In the genomic region with DNA sequence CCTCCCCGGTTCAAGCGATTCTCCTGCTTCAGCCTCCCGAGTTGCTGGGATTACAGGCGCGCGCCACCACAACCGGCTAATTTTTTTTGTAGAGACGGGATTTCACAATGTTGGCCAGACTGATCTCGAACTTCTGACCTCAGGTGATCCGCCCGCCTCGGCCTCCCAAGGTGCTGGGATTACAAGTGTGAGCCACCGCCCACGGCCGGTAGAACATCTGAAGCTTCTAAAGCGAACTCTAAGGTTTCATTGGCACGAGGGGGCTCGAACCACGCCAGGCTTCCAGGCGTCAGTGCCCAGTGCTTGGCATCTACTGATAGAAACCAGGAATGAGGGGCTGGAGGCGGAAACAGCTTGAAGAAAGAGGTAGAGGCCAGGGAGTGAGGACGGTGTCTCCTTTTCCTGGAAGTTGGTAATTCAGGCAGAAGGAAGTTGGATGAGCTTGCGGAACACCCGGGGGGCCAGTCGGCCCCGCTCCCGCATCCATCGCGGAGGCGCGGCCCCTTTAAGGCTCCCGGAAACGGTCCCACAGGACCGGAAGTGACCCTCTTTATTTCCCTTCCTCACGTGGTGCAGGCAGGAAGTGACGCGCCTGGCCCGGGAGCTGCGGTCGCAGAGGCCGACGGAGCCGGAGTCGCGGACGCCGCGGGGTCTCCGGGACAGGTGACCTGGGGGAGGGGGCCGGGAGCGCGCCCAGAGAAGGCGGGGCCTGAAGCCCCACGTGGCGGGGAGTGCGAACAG, we compare ENCODE assay signal across 1 cellular context.
TF ChIP-seq lines count a peak whose summit lies in the region.

A gene (plus strand): TSS at position 579 of the 741 bp plus-strand sequence. CDS start 1,876 bp downstream, outside the sequence.

TF ChIP-seq in HEK293, 187 proteins besides CTCF, POLR2A, EP300 and RAD21 (continued from another document and continues in another):
- TF ChIP-seq, protein P1, sequence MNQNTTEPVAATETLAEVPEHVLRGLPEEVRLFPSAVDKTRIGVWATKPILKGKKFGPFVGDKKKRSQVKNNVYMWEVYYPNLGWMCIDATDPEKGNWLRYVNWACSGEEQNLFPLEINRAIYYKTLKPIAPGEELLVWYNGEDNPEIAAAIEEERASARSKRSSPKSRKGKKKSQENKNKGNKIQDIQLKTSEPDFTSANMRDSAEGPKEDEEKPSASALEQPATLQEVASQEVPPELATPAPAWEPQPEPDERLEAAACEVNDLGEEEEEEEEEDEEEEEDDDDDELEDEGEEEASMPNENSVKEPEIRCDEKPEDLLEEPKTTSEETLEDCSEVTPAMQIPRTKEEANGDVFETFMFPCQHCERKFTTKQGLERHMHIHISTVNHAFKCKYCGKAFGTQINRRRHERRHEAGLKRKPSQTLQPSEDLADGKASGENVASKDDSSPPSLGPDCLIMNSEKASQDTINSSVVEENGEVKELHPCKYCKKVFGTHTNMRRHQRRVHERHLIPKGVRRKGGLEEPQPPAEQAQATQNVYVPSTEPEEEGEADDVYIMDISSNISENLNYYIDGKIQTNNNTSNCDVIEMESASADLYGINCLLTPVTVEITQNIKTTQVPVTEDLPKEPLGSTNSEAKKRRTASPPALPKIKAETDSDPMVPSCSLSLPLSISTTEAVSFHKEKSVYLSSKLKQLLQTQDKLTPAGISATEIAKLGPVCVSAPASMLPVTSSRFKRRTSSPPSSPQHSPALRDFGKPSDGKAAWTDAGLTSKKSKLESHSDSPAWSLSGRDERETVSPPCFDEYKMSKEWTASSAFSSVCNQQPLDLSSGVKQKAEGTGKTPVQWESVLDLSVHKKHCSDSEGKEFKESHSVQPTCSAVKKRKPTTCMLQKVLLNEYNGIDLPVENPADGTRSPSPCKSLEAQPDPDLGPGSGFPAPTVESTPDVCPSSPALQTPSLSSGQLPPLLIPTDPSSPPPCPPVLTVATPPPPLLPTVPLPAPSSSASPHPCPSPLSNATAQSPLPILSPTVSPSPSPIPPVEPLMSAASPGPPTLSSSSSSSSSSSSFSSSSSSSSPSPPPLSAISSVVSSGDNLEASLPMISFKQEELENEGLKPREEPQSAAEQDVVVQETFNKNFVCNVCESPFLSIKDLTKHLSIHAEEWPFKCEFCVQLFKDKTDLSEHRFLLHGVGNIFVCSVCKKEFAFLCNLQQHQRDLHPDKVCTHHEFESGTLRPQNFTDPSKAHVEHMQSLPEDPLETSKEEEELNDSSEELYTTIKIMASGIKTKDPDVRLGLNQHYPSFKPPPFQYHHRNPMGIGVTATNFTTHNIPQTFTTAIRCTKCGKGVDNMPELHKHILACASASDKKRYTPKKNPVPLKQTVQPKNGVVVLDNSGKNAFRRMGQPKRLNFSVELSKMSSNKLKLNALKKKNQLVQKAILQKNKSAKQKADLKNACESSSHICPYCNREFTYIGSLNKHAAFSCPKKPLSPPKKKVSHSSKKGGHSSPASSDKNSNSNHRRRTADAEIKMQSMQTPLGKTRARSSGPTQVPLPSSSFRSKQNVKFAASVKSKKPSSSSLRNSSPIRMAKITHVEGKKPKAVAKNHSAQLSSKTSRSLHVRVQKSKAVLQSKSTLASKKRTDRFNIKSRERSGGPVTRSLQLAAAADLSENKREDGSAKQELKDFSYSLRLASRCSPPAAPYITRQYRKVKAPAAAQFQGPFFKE (tag by site-specific recombination; IDR thresholded peaks at IDR 0.05; ENCODE audit: borderline replicate concordance), result no peak
- TF ChIP-seq, protein P2, sequence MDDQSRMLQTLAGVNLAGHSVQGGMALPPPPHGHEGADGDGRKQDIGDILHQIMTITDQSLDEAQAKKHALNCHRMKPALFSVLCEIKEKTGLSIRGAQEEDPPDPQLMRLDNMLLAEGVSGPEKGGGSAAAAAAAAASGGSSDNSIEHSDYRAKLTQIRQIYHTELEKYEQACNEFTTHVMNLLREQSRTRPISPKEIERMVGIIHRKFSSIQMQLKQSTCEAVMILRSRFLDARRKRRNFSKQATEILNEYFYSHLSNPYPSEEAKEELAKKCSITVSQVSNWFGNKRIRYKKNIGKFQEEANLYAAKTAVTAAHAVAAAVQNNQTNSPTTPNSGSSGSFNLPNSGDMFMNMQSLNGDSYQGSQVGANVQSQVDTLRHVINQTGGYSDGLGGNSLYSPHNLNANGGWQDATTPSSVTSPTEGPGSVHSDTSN (CRISPR knock-in tag; IDR thresholded peaks at IDR 0.05), result no peak
- TF ChIP-seq ZNF133 (tag by site-specific recombination; IDR thresholded peaks at IDR 0.05) (no peak), ZNF140 (tag by site-specific recombination; IDR thresholded peaks at IDR 0.05) (no peak), ZNF596 (tag by site-specific recombination; IDR thresholded peaks at IDR 0.05) (no peak), KLF7 (tag by site-specific recombination; IDR thresholded peaks at IDR 0.05; ENCODE audit: borderline replicate concordance) (no peak), ZNF394 (tag by site-specific recombination; IDR thresholded peaks at IDR 0.05; ENCODE audit: borderline replicate concordance) (0 out of 2 replicates have a peak, but pooled peaks have one; percentile 22), ZNF623 (tag by site-specific recombination; IDR thresholded peaks at IDR 0.05) (no peak), ZIC2 (tag by site-specific recombination; IDR thresholded peaks at IDR 0.05) (peak; percentile 46), OSR2 (tag by site-specific recombination; IDR thresholded peaks at IDR 0.05) (peak; percentile 73), ZNF791 (tag by site-specific recombination; IDR thresholded peaks at IDR 0.05) (no peak), KLF10 (tag by site-specific recombination; IDR thresholded peaks at IDR 0.05) (peak; percentile 73; the same call in 1 of the 2 replicates), ZNF366 (tag by site-specific recombination; conservative IDR thresholded peaks at IDR 0.05) (no peak), GLI2 (tag by site-specific recombination; IDR thresholded peaks at IDR 0.05; ENCODE audit: borderline replicate concordance, low read depth) (no peak), ZNF350 (tag by site-specific recombination; IDR thresholded peaks at IDR 0.05) (no peak), ZNF560 (tag by site-specific recombination; IDR thresholded peaks at IDR 0.05; ENCODE audit: borderline replicate concordance) (no peak), ZNF324 (tag by site-specific recombination; IDR thresholded peaks at IDR 0.05) (no peak), ZNF248 (tag by site-specific recombination; IDR thresholded peaks at IDR 0.05) (no peak), ZNF10 (tag by site-specific recombination; IDR thresholded peaks at IDR 0.05) (no peak)
- TF ChIP-seq, protein P3, sequence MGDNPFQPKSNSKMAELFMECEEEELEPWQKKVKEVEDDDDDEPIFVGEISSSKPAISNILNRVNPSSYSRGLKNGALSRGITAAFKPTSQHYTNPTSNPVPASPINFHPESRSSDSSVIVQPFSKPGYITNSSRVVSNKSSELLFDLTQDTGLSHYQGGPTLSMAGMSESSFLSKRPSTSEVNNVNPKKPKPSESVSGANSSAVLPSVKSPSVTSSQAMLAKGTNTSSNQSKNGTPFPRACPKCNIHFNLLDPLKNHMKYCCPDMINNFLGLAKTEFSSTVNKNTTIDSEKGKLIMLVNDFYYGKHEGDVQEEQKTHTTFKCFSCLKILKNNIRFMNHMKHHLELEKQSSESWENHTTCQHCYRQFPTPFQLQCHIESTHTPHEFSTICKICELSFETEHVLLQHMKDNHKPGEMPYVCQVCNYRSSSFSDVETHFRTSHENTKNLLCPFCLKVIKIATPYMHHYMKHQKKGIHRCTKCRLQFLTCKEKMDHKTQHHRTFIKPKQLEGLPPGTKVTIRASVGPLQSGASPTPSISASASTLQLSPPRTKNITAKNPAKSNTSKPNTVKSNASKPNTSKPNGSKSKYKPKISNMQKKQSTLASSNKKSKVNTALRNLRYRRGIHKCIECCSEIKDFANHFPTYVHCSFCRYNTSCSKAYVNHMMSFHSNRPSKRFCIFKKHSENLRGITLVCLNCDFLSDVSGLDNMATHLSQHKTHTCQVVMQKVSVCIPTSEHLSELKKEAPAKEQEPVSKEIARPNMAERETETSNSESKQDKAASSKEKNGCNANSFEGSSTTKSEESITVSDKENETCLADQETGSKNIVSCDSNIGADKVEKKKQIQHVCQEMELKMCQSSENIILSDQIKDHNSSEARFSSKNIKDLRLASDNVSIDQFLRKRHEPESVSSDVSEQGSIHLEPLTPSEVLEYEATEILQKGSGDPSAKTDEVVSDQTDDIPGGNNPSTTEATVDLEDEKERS (tag by site-specific recombination; IDR thresholded peaks at IDR 0.05), result no peak
- TF ChIP-seq, protein P4, sequence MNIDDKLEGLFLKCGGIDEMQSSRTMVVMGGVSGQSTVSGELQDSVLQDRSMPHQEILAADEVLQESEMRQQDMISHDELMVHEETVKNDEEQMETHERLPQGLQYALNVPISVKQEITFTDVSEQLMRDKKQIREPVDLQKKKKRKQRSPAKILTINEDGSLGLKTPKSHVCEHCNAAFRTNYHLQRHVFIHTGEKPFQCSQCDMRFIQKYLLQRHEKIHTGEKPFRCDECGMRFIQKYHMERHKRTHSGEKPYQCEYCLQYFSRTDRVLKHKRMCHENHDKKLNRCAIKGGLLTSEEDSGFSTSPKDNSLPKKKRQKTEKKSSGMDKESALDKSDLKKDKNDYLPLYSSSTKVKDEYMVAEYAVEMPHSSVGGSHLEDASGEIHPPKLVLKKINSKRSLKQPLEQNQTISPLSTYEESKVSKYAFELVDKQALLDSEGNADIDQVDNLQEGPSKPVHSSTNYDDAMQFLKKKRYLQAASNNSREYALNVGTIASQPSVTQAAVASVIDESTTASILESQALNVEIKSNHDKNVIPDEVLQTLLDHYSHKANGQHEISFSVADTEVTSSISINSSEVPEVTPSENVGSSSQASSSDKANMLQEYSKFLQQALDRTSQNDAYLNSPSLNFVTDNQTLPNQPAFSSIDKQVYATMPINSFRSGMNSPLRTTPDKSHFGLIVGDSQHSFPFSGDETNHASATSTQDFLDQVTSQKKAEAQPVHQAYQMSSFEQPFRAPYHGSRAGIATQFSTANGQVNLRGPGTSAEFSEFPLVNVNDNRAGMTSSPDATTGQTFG (tag by site-specific recombination; IDR thresholded peaks at IDR 0.05; ENCODE audit: borderline replicate concordance), result no peak
- TF ChIP-seq, protein P5, sequence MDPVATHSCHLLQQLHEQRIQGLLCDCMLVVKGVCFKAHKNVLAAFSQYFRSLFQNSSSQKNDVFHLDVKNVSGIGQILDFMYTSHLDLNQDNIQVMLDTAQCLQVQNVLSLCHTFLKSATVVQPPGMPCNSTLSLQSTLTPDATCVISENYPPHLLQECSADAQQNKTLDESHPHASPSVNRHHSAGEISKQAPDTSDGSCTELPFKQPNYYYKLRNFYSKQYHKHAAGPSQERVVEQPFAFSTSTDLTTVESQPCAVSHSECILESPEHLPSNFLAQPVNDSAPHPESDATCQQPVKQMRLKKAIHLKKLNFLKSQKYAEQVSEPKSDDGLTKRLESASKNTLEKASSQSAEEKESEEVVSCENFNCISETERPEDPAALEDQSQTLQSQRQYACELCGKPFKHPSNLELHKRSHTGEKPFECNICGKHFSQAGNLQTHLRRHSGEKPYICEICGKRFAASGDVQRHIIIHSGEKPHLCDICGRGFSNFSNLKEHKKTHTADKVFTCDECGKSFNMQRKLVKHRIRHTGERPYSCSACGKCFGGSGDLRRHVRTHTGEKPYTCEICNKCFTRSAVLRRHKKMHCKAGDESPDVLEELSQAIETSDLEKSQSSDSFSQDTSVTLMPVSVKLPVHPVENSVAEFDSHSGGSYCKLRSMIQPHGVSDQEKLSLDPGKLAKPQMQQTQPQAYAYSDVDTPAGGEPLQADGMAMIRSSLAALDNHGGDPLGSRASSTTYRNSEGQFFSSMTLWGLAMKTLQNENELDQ (tag by site-specific recombination; IDR thresholded peaks at IDR 0.05; ENCODE audit: low read depth), result no peak
- TF ChIP-seq, protein P6, sequence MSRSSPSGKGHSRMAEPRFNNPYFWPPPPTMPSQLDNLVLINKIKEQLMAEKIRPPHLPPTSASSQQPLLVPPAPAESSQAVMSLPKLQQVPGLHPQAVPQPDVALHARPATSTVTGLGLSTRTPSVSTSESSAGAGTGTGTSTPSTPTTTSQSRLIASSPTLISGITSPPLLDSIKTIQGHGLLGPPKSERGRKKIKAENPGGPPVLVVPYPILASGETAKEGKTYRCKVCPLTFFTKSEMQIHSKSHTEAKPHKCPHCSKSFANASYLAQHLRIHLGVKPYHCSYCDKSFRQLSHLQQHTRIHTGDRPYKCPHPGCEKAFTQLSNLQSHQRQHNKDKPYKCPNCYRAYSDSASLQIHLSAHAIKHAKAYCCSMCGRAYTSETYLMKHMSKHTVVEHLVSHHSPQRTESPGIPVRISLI (tag by site-specific recombination; IDR thresholded peaks at IDR 0.05), result no peak
- TF ChIP-seq, protein P7, sequence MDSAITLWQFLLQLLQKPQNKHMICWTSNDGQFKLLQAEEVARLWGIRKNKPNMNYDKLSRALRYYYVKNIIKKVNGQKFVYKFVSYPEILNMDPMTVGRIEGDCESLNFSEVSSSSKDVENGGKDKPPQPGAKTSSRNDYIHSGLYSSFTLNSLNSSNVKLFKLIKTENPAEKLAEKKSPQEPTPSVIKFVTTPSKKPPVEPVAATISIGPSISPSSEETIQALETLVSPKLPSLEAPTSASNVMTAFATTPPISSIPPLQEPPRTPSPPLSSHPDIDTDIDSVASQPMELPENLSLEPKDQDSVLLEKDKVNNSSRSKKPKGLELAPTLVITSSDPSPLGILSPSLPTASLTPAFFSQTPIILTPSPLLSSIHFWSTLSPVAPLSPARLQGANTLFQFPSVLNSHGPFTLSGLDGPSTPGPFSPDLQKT (IDR thresholded peaks at IDR 0.05; ENCODE audit: borderline replicate concordance, low read depth, low read length), result peak; percentile 72; the same call in 1 of the 2 replicates
- TF ChIP-seq, protein P8, sequence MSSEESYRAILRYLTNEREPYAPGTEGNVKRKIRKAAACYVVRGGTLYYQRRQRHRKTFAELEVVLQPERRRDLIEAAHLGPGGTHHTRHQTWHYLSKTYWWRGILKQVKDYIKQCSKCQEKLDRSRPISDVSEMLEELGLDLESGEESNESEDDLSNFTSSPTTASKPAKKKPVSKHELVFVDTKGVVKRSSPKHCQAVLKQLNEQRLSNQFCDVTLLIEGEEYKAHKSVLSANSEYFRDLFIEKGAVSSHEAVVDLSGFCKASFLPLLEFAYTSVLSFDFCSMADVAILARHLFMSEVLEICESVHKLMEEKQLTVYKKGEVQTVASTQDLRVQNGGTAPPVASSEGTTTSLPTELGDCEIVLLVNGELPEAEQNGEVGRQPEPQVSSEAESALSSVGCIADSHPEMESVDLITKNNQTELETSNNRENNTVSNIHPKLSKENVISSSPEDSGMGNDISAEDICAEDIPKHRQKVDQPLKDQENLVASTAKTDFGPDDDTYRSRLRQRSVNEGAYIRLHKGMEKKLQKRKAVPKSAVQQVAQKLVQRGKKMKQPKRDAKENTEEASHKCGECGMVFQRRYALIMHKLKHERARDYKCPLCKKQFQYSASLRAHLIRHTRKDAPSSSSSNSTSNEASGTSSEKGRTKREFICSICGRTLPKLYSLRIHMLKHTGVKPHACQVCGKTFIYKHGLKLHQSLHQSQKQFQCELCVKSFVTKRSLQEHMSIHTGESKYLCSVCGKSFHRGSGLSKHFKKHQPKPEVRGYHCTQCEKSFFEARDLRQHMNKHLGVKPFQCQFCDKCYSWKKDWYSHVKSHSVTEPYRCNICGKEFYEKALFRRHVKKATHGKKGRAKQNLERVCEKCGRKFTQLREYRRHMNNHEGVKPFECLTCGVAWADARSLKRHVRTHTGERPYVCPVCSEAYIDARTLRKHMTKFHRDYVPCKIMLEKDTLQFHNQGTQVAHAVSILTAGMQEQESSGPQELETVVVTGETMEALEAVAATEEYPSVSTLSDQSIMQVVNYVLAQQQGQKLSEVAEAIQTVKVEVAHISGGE (tag by site-specific recombination; conservative IDR thresholded peaks at IDR 0.05; ENCODE audit: low read depth), result peak; percentile 95
- TF ChIP-seq, protein P9, sequence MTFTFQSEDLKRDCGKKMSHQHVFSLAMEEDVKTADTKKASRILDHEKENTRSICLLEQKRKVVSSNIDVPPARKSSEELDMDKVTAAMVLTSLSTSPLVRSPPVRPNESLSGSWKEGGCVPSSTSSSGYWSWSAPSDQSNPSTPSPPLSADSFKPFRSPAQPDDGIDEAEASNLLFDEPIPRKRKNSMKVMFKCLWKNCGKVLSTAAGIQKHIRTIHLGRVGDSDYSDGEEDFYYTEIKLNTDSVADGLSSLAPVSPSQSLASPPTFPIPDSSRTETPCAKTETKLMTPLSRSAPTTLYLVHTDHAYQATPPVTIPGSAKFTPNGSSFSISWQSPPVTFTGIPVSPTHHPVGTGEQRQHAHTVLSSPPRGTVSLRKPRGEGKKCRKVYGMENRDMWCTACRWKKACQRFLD (tag by site-specific recombination; IDR thresholded peaks at IDR 0.05), result no peak
